Comparison of ENCODE assay signal across 8 cellular contexts in the genomic region with DNA sequence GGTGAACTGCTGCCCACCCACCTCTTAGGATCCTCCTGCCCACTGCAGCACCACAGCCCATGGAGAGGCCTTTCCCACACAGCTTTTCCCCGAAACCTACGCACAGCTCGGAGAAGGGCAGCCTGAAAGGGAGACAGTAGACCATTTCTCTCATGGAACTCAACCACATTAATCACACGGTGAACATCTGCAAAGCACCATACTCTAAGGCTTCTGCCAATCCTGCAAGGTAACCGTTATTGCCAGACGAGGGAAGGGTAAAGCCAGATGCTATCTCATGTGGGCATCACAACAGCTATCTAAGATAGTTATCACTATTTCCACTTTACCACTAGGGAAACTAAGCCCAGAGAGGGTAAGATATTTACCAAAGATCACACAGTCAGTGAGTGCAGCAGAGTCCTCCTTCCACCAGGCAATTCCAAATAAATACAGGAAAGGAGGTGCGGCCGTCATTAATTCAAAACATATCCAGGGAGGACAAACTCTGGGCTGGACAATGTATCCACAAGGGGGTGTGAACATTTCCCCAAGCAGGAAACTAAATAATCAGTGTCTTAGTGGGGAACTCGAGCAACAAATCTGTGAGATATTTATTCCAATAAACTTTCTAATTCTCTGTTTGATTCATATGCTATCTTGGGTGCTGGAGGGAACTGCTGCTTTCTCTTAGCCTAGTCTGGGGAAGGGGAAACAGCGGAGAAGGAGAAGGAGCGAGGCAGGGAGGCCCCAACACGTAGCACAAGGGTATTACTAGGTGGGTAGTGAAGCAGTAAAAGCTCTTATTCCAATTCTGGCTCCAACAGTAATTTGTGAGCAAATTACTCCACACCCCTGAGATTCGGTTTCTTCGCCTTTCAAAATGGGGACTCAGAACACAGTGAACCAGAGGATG. TPM values are rescaled to one million over a fixed set of nuclear protein-coding genes. Genes with fewer than 3 reads are reported as not detected.
DNase-seq lines count a peak whose midpoint lies in the region; ATAC-seq and TF ChIP-seq lines count a peak whose summit lies in the region.

No MANE protein-coding gene starts in this region.

- H3K27ac ChIP-seq in heart right ventricle, result peak overlapping the region in 9 of 10 donors; percentile 44 to 89 (median 82)
- H3K27ac ChIP-seq in smooth muscle cell (ENCODE audit: low read depth), result peak overlapping the region; percentile 92

- DNase-seq in T-helper 2 cell treated with Interferon-gamma antibody and Interleukin-4, amounts not matched to agents 5 μg/mL and 100 μg/mL, for 36 hours (ENCODE audit: low spot score), result no peak
- DNase-seq in heart right ventricle, result no peak
- DNase-seq in smooth muscle cell (lab: John Stamatoyannopoulos, UW; ENCODE audit: unreplicated experiment), result no peak
- DNase-seq in NCI-H2081 treated with DMSO at 0.1 percent for 48 hours (lab: John Stamatoyannopoulos, UW), result no peak
- DNase-seq in HuH-7 (ENCODE audit: low spot score), result no peak
- no peak for DNase-seq in posterior cingulate gyrus
- DNase-seq in COLO668 (lab: John Stamatoyannopoulos, UW; ENCODE audit: unreplicated experiment), result no peak

- peaks cover 18% of the 10 kb centered on the region for H3K36me3 Mint-ChIP-seq in T-helper 2 cell treated with Interferon-gamma antibody and Interleukin-4, amounts not matched to agents 5 μg/mL and 100 μg/mL, for 36 hours (ENCODE audit: low read depth)

- no peaks in the 10 kb centered on the region for H3K27me3 Mint-ChIP-seq in T-helper 2 cell treated with Interferon-gamma antibody and Interleukin-4, amounts not matched to agents 5 μg/mL and 100 μg/mL, for 36 hours (ENCODE audit: low read depth)

- intact Hi-C loops in heart right ventricle (cut with DNase I), result loop anchor here in 8 of 10 donors (1.0 to 10.0 kb wide), 10 partner anchors 71 to 232 kb away; partner anchors contain the start of genes CARHSP1 (in 4 of the 8), ABAT (in 3 of the 8) and LITAFD (in 2 of the 8)
- intact Hi-C loops in posterior cingulate gyrus (cut with DNase I), result loop anchor here (5.0 kb wide), 3 partner anchors 66 to 124 kb away; partner anchors contain the start of genes ABAT and LITAFD

- peak; percentile 2 for ATAC-seq in GM21619 (IDR thresholded peaks at IDR 0.05; ENCODE audit: unreplicated experiment)
- ATAC-seq in heart right ventricle, result no peak

- H3K9me3 Mint-ChIP-seq in T-helper 2 cell treated with Interferon-gamma antibody and Interleukin-4, amounts not matched to agents 5 μg/mL and 100 μg/mL, for 36 hours, result no peaks in the 10 kb centered on the region

- peak overlapping the region; percentile 67 to 98 (median 86) for H3K4me3 ChIP-seq in heart right ventricle
- peak overlapping the region; percentile 98 for H3K4me3 ChIP-seq in smooth muscle cell

- peak overlapping the region; percentile 96 for H3K4me3 Mint-ChIP-seq in T-helper 2 cell treated with Interferon-gamma antibody and Interleukin-4, amounts not matched to agents 5 μg/mL and 100 μg/mL, for 36 hours

- H3K36me3 ChIP-seq in heart right ventricle, result peaks cover 0 to 29% (median 2%) of the 10 kb centered on the region in 9 donors
- no peaks in the 10 kb centered on the region for H3K36me3 ChIP-seq in smooth muscle cell (ENCODE audit: low read depth)

- H3K27me3 ChIP-seq in heart right ventricle (no peaks in the 10 kb centered on the region), smooth muscle cell (ENCODE audit: low read depth) (no peaks in the 10 kb centered on the region)

- H3K79me2 ChIP-seq in smooth muscle cell (ENCODE audit: low read depth), result peaks cover 59% of the 10 kb centered on the region

- H3K4me1 ChIP-seq in heart right ventricle (peaks cover 9 to 43% (median 30%) of the 10 kb centered on the region in 9 donors), smooth muscle cell (ENCODE audit: low read depth) (peaks cover 18% of the 10 kb centered on the region)

- TF ChIP-seq CTCF in heart right ventricle (IDR thresholded peaks at IDR 0.05) (no peak), smooth muscle cell (IDR thresholded peaks at IDR 0.05; ENCODE audit: borderline replicate concordance, insufficient read depth, poor library complexity, severe bottlenecking) (no peak)

- peaks cover 27% of the 10 kb centered on the region for H3K4me1 Mint-ChIP-seq in T-helper 2 cell treated with Interferon-gamma antibody and Interleukin-4, amounts not matched to agents 5 μg/mL and 100 μg/mL, for 36 hours (ENCODE audit: low read depth)

- H4K20me1 ChIP-seq in smooth muscle cell (ENCODE audit: low read depth), result peaks cover 26% of the 10 kb centered on the region

- peak overlapping the region; percentile 91 for H3K27ac Mint-ChIP-seq in T-helper 2 cell treated with Interferon-gamma antibody and Interleukin-4, amounts not matched to agents 5 μg/mL and 100 μg/mL, for 36 hours

- no peaks in the 10 kb centered on the region for H3F3A ChIP-seq in smooth muscle cell (ENCODE audit: low read depth)

- 43 to 45% methylated on average over 14 of the region's 14 CpGs for WGBS in heart right ventricle, 2 donors
- WGBS in smooth muscle cell (ENCODE audit: low lambda C conversion rate), result 52% methylated on average over 14 of the region's 14 CpGs

- H2AFZ ChIP-seq in smooth muscle cell (ENCODE audit: low read depth), result peak overlapping the region; percentile 99

- no peaks in the 10 kb centered on the region for H3K9me3 ChIP-seq in heart right ventricle
- H3K9me3 ChIP-seq in smooth muscle cell (replicated peaks; ENCODE audit: low read depth), result no peaks in the 10 kb centered on the region

- peak overlapping the region; percentile 100 for H3K4me2 ChIP-seq in smooth muscle cell

- H3K9ac ChIP-seq in smooth muscle cell (ENCODE audit: low read depth), result peak overlapping the region; percentile 97

RNA-seq across cellular contexts. Expression of gene TMEM186, which starts 0.7 kb away (rescaled TPM):
- 10 to 100 TPM in 9 of 10 donors, 1 to 10 TPM in 1; 9.5 to 15.1 (median 13.9) TPM for total RNA-seq in heart right ventricle
- 10 to 100 TPM in 1 of 2 donors, 1 to 10 TPM in 1; 7.5 to 15.0 TPM for polyA plus RNA-seq in heart right ventricle
- total RNA-seq in smooth muscle cell, result 1.1 and 1.3 TPM in 2 replicates
- 9.7 and 10.6 TPM in 2 replicates for polyA plus RNA-seq in smooth muscle cell

RNA-seq across cellular contexts. Expression of gene PMM2, which starts 0.9 kb away (rescaled TPM):
- total RNA-seq in heart right ventricle, result 10 to 100 TPM; 11.5 to 25.9 (median 13.9) TPM
- 10 to 100 TPM in 1 of 2 donors, 1 to 10 TPM in 1; 9.4 to 24.6 TPM for polyA plus RNA-seq in heart right ventricle
- 31.4 and 47.5 TPM in 2 replicates for total RNA-seq in smooth muscle cell
- 33.5 and 40.6 TPM in 2 replicates for polyA plus RNA-seq in smooth muscle cell
